ENCODE assay signal across 20 cellular contexts in genomic region chr17:892958-893357, GRCh38.
"Had no signal": no experiment of that assay in that cellular context is flagged by ENCODE, and none has a peak within 500 bp of the region (broad histone marks: within the 10 kb centered on the region; RNA-seq: fewer than 3 reads in every experiment).

No MANE protein-coding gene starts in this region.

- H3K4me3 ChIP-seq: coronary artery, esophagus muscularis mucosa, gastroesophageal sphincter, left ventricle myocardium inferior, lung, skin epidermis, stomach, thyroid gland had no signal

- DNase-seq: effector CD4-positive, alpha-beta T cell; glutamatergic neuron; immature natural killer cell; kidney; left cardiac atrium; left ventricle myocardium inferior; mesenchymal stem cell; naive B cell; stimulated activated CD4-positive, alpha-beta T cell treated with anti-CD3 and anti-CD28 coated beads, Interleukin-12 subunit alpha, Interleukin-12 subunit beta, amount 100 ng/mL, for 4 hours; stimulated activated naive CD4-positive, alpha-beta T cell; stomach; thyroid gland had no signal

- H3K27me3 ChIP-seq: esophagus muscularis mucosa, gastroesophageal sphincter, stomach, thyroid gland had no signal

- H3K27ac ChIP-seq: coronary artery, esophagus muscularis mucosa, left ventricle myocardium inferior, neutrophil, skin epidermis, thyroid gland had no signal

- H3K9me3 ChIP-seq: esophagus muscularis mucosa, gastroesophageal sphincter, left ventricle myocardium inferior, neutrophil, stomach, thyroid gland had no signal

- FAIRE-seq: kidney, urothelium cell line had no signal

- ATAC-seq: gastroesophageal sphincter, left cardiac atrium, sciatic nerve had no signal

- H3K36me3 ChIP-seq: esophagus muscularis mucosa, gastroesophageal sphincter, left ventricle myocardium inferior, neutrophil, stomach, thyroid gland had no signal

- H3K4me1 ChIP-seq: thyroid gland had no signal
